Comparison of ENCODE assay signal across 13 cellular contexts in the genomic region with DNA sequence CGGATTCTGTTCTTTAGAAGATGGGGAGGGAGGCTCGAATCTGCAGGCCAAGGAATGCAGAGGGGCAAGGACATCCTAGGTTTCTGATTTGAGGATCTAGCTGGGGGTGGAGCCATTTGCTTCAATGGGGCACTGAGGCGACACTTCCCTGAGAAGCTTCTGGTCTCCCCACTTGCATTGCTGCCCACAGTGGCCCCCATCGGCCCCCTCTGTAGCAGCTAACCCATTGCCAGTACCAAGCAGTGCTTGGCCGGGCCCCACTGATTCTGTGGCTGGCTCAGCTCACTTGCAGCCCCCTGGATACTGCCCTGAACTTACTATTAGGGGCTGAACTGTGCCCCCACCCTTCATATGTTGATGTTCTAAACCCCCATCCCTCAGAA. TPM values are rescaled to one million over a fixed set of nuclear protein-coding genes. Genes with fewer than 3 reads are reported as not detected.
"Had no signal": no experiment of that assay in that cellular context is flagged by ENCODE, and none has a peak within 500 bp of the region (broad histone marks: within the 10 kb centered on the region; RNA-seq: fewer than 3 reads in every experiment).

No MANE protein-coding gene starts in this region.

- H3K27ac ChIP-seq: SK-N-MC, tibial artery, WERI-Rb-1 had no signal

- ATAC-seq: natural killer cell treated with Interleukin-12 subunit alpha and Interleukin-12 subunit beta and Interleukin-15 and Interleukin-18, amount 100 ng/mL, for 72 hours; T-cell had no signal

- FAIRE-seq: small intestine had no signal

- H3K4me3 ChIP-seq: SK-N-MC, tibial artery had no signal

- H3K36me3 Mint-ChIP-seq: natural killer cell treated with Interleukin-12 subunit alpha and Interleukin-12 subunit beta and Interleukin-15 and Interleukin-18, amount 100 ng/mL, for 72 hours; T-cell had no signal

- H3K27ac Mint-ChIP-seq: activated naive CD4-positive, alpha-beta T cell treated with anti-CD3 and anti-CD28 coated beads for 36 hours; activated T-helper 1 cell treated with anti-CD3 and anti-CD28 coated beads, Interleukin-12 subunit alpha, Interleukin-12 subunit beta, Interleukin-2, Interleukin-4 antibody, amounts not matched to agents 30 ng/mL and 10 ng/mL and 1 ng/mL, durations not matched to agents 14 hours and 24 hours and 36 hours; natural killer cell treated with Interleukin-12 subunit alpha and Interleukin-12 subunit beta and Interleukin-15 and Interleukin-18, amount 100 ng/mL, for 72 hours; T-cell had no signal

- H3K4me3 Mint-ChIP-seq: activated naive CD4-positive, alpha-beta T cell treated with anti-CD3 and anti-CD28 coated beads for 36 hours; activated T-helper 1 cell treated with anti-CD3 and anti-CD28 coated beads, Interleukin-12 subunit alpha, Interleukin-12 subunit beta, Interleukin-2, Interleukin-4 antibody, amounts not matched to agents 30 ng/mL and 10 ng/mL and 1 ng/mL, durations not matched to agents 14 hours and 24 hours and 36 hours; natural killer cell treated with Interleukin-12 subunit alpha and Interleukin-12 subunit beta and Interleukin-15 and Interleukin-18, amount 100 ng/mL, for 72 hours; T-cell had no signal

- H3K9me3 ChIP-seq: tibial artery had no signal

- H3K36me3 ChIP-seq: tibial artery, WERI-Rb-1 had no signal

- H3K9me3 Mint-ChIP-seq: activated naive CD4-positive, alpha-beta T cell treated with anti-CD3 and anti-CD28 coated beads for 36 hours; activated T-helper 1 cell treated with anti-CD3 and anti-CD28 coated beads, Interleukin-12 subunit alpha, Interleukin-12 subunit beta, Interleukin-2, Interleukin-4 antibody, amounts not matched to agents 30 ng/mL and 10 ng/mL and 1 ng/mL, durations not matched to agents 14 hours and 24 hours and 36 hours; natural killer cell treated with Interleukin-12 subunit alpha and Interleukin-12 subunit beta and Interleukin-15 and Interleukin-18, amount 100 ng/mL, for 72 hours; T-cell had no signal

- DNase-seq: activated CD4-positive, alpha-beta T cell treated with anti-CD3 and anti-CD28 coated beads for 4 hours; activated naive CD4-positive, alpha-beta T cell treated with anti-CD3 and anti-CD28 coated beads for 36 hours; central memory CD4-positive, alpha-beta T cell; dermis blood vessel endothelial cell; erythroblast; hippocampal formation; small intestine; T-cell; tibial artery; WERI-Rb-1 had no signal

RNA-seq across cellular contexts. Expression of a gene that starts 42.9 kb away (rescaled TPM):
- total RNA-seq: activated naive CD4-positive, alpha-beta T cell treated with anti-CD3 and anti-CD28 coated beads for 36 hours; activated T-helper 1 cell treated with anti-CD3 and anti-CD28 coated beads, Interleukin-12 subunit alpha, Interleukin-12 subunit beta, Interleukin-2, Interleukin-4 antibody, amounts not matched to agents 30 ng/mL and 10 ng/mL and 1 ng/mL, durations not matched to agents 14 hours and 24 hours and 36 hours; dermis blood vessel endothelial cell; natural killer cell treated with Interleukin-12 subunit alpha and Interleukin-12 subunit beta and Interleukin-15 and Interleukin-18, amount 100 ng/mL, for 72 hours had no signal
